Comparison of ENCODE assay signal across 13 cellular contexts in genomic region chr1:242146640-242147039, GRCh38.
A peak's percentile ranks its signal among the peaks of the same experiment; 100 is the strongest.
DNase-seq lines count a peak whose midpoint lies in the region; ATAC-seq, FAIRE-seq and TF ChIP-seq lines count a peak whose summit lies in the region.
"Had no signal": no experiment of that assay in that cellular context is flagged by ENCODE, and none has a peak within 500 bp of the region (broad histone marks: within the 10 kb centered on the region; RNA-seq: fewer than 3 reads in every experiment).

No MANE protein-coding gene starts in this region.

- peaks cover 0 to 21% (median 9%) of the 10 kb centered on the region in 3 donors for H3K9me3 Mint-ChIP-seq in T-cell

- BruUV-seq in Panc1 (replicated peaks; lab: Mats Ljungman, UMichigan): no TSS peak

- no peaks in the 10 kb centered on the region for H3K36me3 Mint-ChIP-seq in T-cell
- H3K36me3 Mint-ChIP-seq: CD4-positive, CD25-positive, alpha-beta regulatory T cell had no signal

- in situ Hi-C loops in Panc1 (cut with HindIII; ENCODE audit: low pct_unique_long_range_greater_than_20kb, low sequenced_read_pairs): no loop called here

- intact Hi-C loops in Panc1 (cut with micrococcal nuclease; ENCODE audit: unreplicated experiment): no loop called here

- peak overlapping the region in 1 of 2 experiments; percentile 42; a peak in 2 of 4 replicates for H3K4me3 ChIP-seq in Panc1 (ENCODE audit: low read depth in 2 of 2, low read length in 2 of 2)
- H3K4me3 ChIP-seq: ascending aorta had no signal

- H3K27me3 ChIP-seq in Panc1 (ENCODE audit: control insufficient read depth, insufficient read depth, low read length): no peaks in the 10 kb centered on the region
- H3K27me3 ChIP-seq: ascending aorta had no signal

- H3K36me3 ChIP-seq in Panc1 (ENCODE audit: control insufficient read depth, insufficient read depth, low read length): no peaks in the 10 kb centered on the region

- FAIRE-seq in D721Med (lab: Jason Lieb, UNC): no peak
- FAIRE-seq: endometrium, RCC 7860 had no signal

- H3K27ac Mint-ChIP-seq in T-cell: no peak overlapping the region
- H3K27ac Mint-ChIP-seq: CD4-positive, CD25-positive, alpha-beta regulatory T cell had no signal

- no peak for TF ChIP-seq CTCF in Panc1 (IDR thresholded peaks at IDR 0.05)
- no peak for TF ChIP-seq CTCF in D721Med (IDR thresholded peaks at IDR 0.05; ENCODE audit: insufficient read depth, missing control alignments)

- peaks cover 0 to 3% of the 10 kb centered on the region in 2 donors for H3K27me3 Mint-ChIP-seq in T-cell
- H3K27me3 Mint-ChIP-seq: CD4-positive, CD25-positive, alpha-beta regulatory T cell had no signal

- peaks cover 0 to 5% (median 2%) of the 10 kb centered on the region in 3 donors for H3K4me1 Mint-ChIP-seq in T-cell

- DNase-seq in Panc1 (ENCODE audit: low read depth, low spot score) (peak; percentile 17), myocyte (ENCODE audit: low read depth) (peak; percentile 6), NK-92 (lab: John Stamatoyannopoulos, UW; ENCODE audit: unreplicated experiment) (no peak), T-cell (no peak), D721Med (ENCODE audit: insufficient read length, low spot score) (no peak)
- DNase-seq: CD4-positive, CD25-positive, alpha-beta regulatory T cell; NCI-H2029 had no signal

- POLR2A ChIA-PET in Panc1 (lab: Charles Lee): no interaction called here
- POLR2A ChIA-PET in T-cell (lab: Charles Lee): no interaction called here

- H3K27ac ChIP-seq in Panc1 (ENCODE audit: low read length): peak overlapping the region; percentile 78
- H3K27ac ChIP-seq: ascending aorta had no signal

- peaks cover 11% of the 10 kb centered on the region; the same call in 1 of the 2 replicates for H3K9me3 ChIP-seq in Panc1 (ENCODE audit: control insufficient read depth, insufficient read depth, low read depth, low read length)

- CTCF ChIA-PET in Panc1 (lab: Charles Lee) (no interaction called here), T-cell (lab: Charles Lee) (no interaction called here)

- no peak overlapping the region for H3K4me3 Mint-ChIP-seq in T-cell
- H3K4me3 Mint-ChIP-seq: CD4-positive, CD25-positive, alpha-beta regulatory T cell had no signal

- H3K4me1 ChIP-seq in Panc1 (ENCODE audit: control insufficient read depth, insufficient read depth, low read length): peaks cover 3% of the 10 kb centered on the region; the same call in 1 of the 2 replicates
- H3K4me1 ChIP-seq: ascending aorta had no signal

- peak; percentile 39 for ATAC-seq in GM18511 (IDR thresholded peaks at IDR 0.05; ENCODE audit: unreplicated experiment)
- peak; percentile 3 for ATAC-seq in HG02981 (IDR thresholded peaks at IDR 0.05; ENCODE audit: unreplicated experiment)
- peak; percentile 72 for ATAC-seq in Panc1
- ATAC-seq in T-cell (replicated peaks in 1 of 4): no peak
- no peak for ATAC-seq in GM19397 (IDR thresholded peaks at IDR 0.05; ENCODE audit: unreplicated experiment)

Comparison
In these comparisons a context has a peak if more than half of its experiments do, and no peak if none do; other contexts are left out.
1. ATAC-seq: peak in GM18511 (single experiment), HG02981 (single experiment) and Panc1 (single experiment); none in T-cell (0 of 4) and GM19397 (single experiment).
2. DNase-seq: peak in Panc1 (single experiment) and myocyte (single experiment); none in NK-92 (single experiment), T-cell (0 of 34) and D721Med (single experiment).